ENCODE assay signal across 8 cellular contexts in the genomic region with DNA sequence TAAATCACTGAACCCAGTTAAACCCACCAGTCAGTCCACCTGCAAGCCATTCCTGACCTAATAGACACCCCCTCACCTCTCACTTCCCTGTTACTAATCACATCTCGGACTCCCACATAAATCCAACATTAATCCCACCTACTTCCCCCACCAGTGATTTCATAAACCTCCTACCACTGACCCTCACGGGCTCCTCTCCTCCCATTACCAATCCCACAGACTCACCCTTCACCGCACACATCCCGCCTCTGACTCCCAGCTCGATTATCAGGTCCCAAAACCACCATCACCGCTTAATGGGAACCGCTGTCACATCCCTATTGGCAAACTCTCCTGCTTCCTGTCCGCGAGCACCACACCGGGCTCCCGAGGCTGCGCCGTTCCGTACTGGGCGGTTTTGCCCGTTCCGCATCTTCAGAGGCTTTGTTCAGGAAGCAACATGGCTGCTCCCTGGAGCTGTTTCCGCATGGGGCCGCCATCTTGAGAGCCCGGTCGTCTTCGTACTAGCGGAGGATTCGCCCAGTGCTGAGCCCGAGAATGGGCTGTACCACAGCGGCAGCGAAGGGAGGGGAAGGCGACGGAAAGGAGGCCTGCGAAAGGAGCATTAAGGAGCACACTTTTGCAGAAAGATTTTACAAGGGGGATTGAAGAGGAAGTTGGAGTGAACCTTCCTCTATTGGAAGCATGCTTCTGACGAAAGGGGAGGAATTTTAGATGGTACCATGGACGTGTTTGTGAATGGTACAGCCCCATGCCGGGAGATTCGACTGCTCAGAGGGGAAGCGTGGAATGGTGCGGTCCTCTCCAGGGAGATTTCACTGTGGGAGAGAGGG. TPM values are rescaled to one million over a fixed set of nuclear protein-coding genes. Genes with fewer than 3 reads are reported as not detected.
DNase-seq lines count a peak whose midpoint lies in the region; ATAC-seq and TF ChIP-seq lines count a peak whose summit lies in the region.

A gene (minus strand): TSS at position 502 of the 833 bp plus-strand sequence. CDS start 1,825 bp downstream, outside the sequence.

- H3K4me3 Mint-ChIP-seq in chondrocyte (ENCODE audit: unreplicated experiment): peak within 1 kb of the TSS; percentile 95

- no peak for TF ChIP-seq CTCF in chondrocyte (IDR thresholded peaks at IDR 0.05)

- H3K9me3 Mint-ChIP-seq in chondrocyte (ENCODE audit: low read depth): peaks cover 60% of the 10 kb centered on the region

- H3K27ac Mint-ChIP-seq in chondrocyte (ENCODE audit: unreplicated experiment): peak within 1 kb of the TSS; percentile 98

- H3K4me1 Mint-ChIP-seq in chondrocyte (ENCODE audit: low read depth): peaks cover 13% of the 10 kb centered on the region

- peak within 1 kb of the TSS; percentile 66 to 82 (median 70) for H3K9ac ChIP-seq in skeletal muscle tissue (ENCODE audit: low read depth in 1 of 3, low read length in 3 of 3)

- peaks cover 0 to 3% (median 0%) of the 10 kb centered on the region in 3 donors for H3K4me1 ChIP-seq in skeletal muscle tissue (ENCODE audit: control insufficient read depth in 3 of 3, insufficient read depth in 3 of 3, low read length in 3 of 3)

- no peak for ATAC-seq in GM18511 (IDR thresholded peaks at IDR 0.05; ENCODE audit: unreplicated experiment)

- no peaks in the 10 kb centered on the region for H3K36me3 ChIP-seq in skeletal muscle tissue (ENCODE audit: control insufficient read depth in 3 of 3, insufficient read depth in 3 of 3, low read length in 3 of 3)

- H3K4me3 ChIP-seq in skeletal muscle tissue (ENCODE audit: low read length in 3 of 3): peak within 1 kb of the TSS; percentile 81 to 85 (median 82)

- H3K27me3 Mint-ChIP-seq in chondrocyte (ENCODE audit: low read depth): no peaks in the 10 kb centered on the region

- peak; percentile 71 for DNase-seq in GM04503 (ENCODE audit: low read depth)
- peak; percentile 93 for DNase-seq in NCI-H146 (lab: John Stamatoyannopoulos, UW)
- peak; percentile 27 to 50 for DNase-seq in activated CD4-positive, alpha-beta T cell treated with anti-CD3 and anti-CD28 coated beads for 4 hours
- peak; percentile 96 for DNase-seq in chondrocyte (ENCODE audit: low spot score)
- DNase-seq in iris pigment epithelial cell (ENCODE audit: low read depth): peak; percentile 97
- DNase-seq in NCI-H2107 treated with DMSO at 0.1 percent for 48 hours (lab: John Stamatoyannopoulos, UW; ENCODE audit: unreplicated experiment): no peak

- H3K27ac ChIP-seq in skeletal muscle tissue (ENCODE audit: low read depth, low read length): no peak within 1 kb of the TSS

- peaks cover 37% of the 10 kb centered on the region for H3K36me3 Mint-ChIP-seq in chondrocyte (ENCODE audit: low read depth)

- no peaks in the 10 kb centered on the region for H3K27me3 ChIP-seq in skeletal muscle tissue (ENCODE audit: control insufficient read depth in 3 of 3, insufficient read depth in 3 of 3, low read length in 3 of 3)

- peaks cover 2 to 28% (median 5%) of the 10 kb centered on the region in 3 donors for H3K9me3 ChIP-seq in skeletal muscle tissue (ENCODE audit: control insufficient read depth in 3 of 3, low read length in 3 of 3)

RNA-seq across cellular contexts. Expression of the gene that starts here (rescaled TPM):
- 4.0 to 8.6 TPM (median 4.2 TPM) in 3 replicates for total RNA-seq in chondrocyte
- 5.2 TPM for total RNA-seq in skeletal muscle tissue
